ENCODE assay signal across 17 cellular contexts in genomic region chr6:82073484-82073883, GRCh38.
A peak's percentile ranks its signal among the peaks of the same experiment; 100 is the strongest.
DNase-seq lines count a peak whose midpoint lies in the region; FAIRE-seq and TF ChIP-seq lines count a peak whose summit lies in the region.
"Had no signal": no experiment of that assay in that cellular context is flagged by ENCODE, and none has a peak within 500 bp of the region (broad histone marks: within the 10 kb centered on the region; RNA-seq: fewer than 3 reads in every experiment).

No MANE protein-coding gene starts in this region.

- no peak for FAIRE-seq in D721Med (lab: Jason Lieb, UNC)
- FAIRE-seq: colon had no signal

- no peaks in the 10 kb centered on the region for H3K36me3 ChIP-seq in sigmoid colon
- H3K36me3 ChIP-seq: thoracic aorta had no signal

- no peak overlapping the region for H3K4me3 ChIP-seq in sigmoid colon
- H3K4me3 ChIP-seq: thoracic aorta had no signal

- TF ChIP-seq EP300 in sigmoid colon (IDR thresholded peaks at IDR 0.05) = no peak

- H3K27me3 ChIP-seq in sigmoid colon = no peaks in the 10 kb centered on the region

- WGBS in sigmoid colon, 2 donors = 87 to 88% methylated on average over 5 of the region's 5 CpGs

- DNase-seq in D721Med (ENCODE audit: insufficient read length, low spot score) = no peak
- DNase-seq in NCI-H774 (lab: John Stamatoyannopoulos, UW) = peak; percentile 78
- DNase-seq in glomerular visceral epithelial cell (ENCODE audit: extremely low spot score) = peak; percentile 30
- DNase-seq in HuH-7.5 (ENCODE audit: low spot score) = no peak
- no peak for DNase-seq in OCI-M1 (lab: John Stamatoyannopoulos, UW)
- no peak for DNase-seq in sigmoid colon
- DNase-seq: CD4-positive, alpha-beta memory T cell; H7; head of caudate nucleus; KBM-7; midbrain; stimulated activated naive CD4-positive, alpha-beta T cell had no signal

- no peak for TF ChIP-seq POLR2A in sigmoid colon (IDR thresholded peaks at IDR 0.05)

- H3K4me1 ChIP-seq in sigmoid colon = peaks cover 0 to 13% (median 11%) of the 10 kb centered on the region in 4 donors
- H3K4me1 ChIP-seq: parathyroid adenoma had no signal

- H3K27ac ChIP-seq in 22Rv1 = peak overlapping the region; percentile 72
- no peak overlapping the region for H3K27ac ChIP-seq in sigmoid colon
- H3K27ac ChIP-seq: parathyroid adenoma, RWPE1, thoracic aorta had no signal

- intact Hi-C loops in sigmoid colon (cut with DNase I) = no loop called here

- H3K9me3 ChIP-seq in sigmoid colon = no peaks in the 10 kb centered on the region
- H3K9me3 ChIP-seq: thoracic aorta had no signal

- TF ChIP-seq CTCF in 22Rv1 (IDR thresholded peaks at IDR 0.05) = no peak
- peak; percentile 2 for TF ChIP-seq CTCF in D721Med (IDR thresholded peaks at IDR 0.05; ENCODE audit: insufficient read depth, missing control alignments)
- TF ChIP-seq CTCF in sigmoid colon (IDR thresholded peaks at IDR 0.05) = no peak

Comparison
In these comparisons a context has a peak if more than half of its experiments do, and no peak if none do; other contexts are left out.
1. DNase-seq: peak in NCI-H774 (single experiment) and glomerular visceral epithelial cell (single experiment); none in D721Med (single experiment), HuH-7.5 (single experiment), OCI-M1 (single experiment) and sigmoid colon (single experiment).